In the genomic region with DNA sequence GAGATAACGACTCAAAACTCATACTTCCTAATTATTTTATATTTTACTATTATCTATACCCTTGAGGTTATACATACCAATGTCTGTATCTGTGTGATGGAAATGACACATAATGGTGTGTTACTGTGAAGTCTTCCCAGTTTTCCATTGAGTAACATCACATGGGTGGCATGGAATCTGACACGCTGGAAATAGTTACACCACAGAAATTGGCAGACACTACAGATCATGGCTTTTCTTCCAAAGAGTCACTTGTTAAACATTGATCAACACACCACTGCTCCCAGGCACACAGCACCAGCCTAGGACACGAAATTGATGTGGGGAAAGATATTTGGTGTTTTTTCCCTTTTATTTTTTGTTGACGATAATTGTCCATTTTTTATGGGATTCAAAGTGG, we compare ENCODE assay signal across 28 cellular contexts. TPM values are rescaled to one million over a fixed set of nuclear protein-coding genes. Genes with fewer than 3 reads are reported as not detected.
"Had no signal": no experiment of that assay in that cellular context is flagged by ENCODE, and none has a peak within 500 bp of the region (broad histone marks: within the 10 kb centered on the region; RNA-seq: fewer than 3 reads in every experiment).

No MANE protein-coding gene starts in this region.

- H3K27ac ChIP-seq: breast epithelium, foreskin keratinocyte, psoas muscle, vagina had no signal

- H3K27me3 Mint-ChIP-seq: activated CD8-positive, alpha-beta T cell treated with anti-CD3 and anti-CD28 coated beads for 36 hours; activated naive CD4-positive, alpha-beta T cell treated with anti-CD3 and anti-CD28 coated beads, Interleukin-2, amount 50 U/mL, for 24 hours; activated naive CD8-positive, alpha-beta T cell treated with anti-CD3 and anti-CD28 coated beads, Interleukin-2, amount 50 U/mL, for 24 hours; stimulated activated naive CD8-positive, alpha-beta T cell treated with anti-CD3 and anti-CD28 coated beads, Interleukin-15, amount 100 ng/mL, for 72 hours had no signal

- H3K27ac Mint-ChIP-seq: activated CD8-positive, alpha-beta T cell treated with anti-CD3 and anti-CD28 coated beads for 36 hours; activated naive CD4-positive, alpha-beta T cell treated with anti-CD3 and anti-CD28 coated beads, Interleukin-2, amount 50 U/mL, for 24 hours; activated naive CD8-positive, alpha-beta T cell treated with anti-CD3 and anti-CD28 coated beads, Interleukin-2, amount 50 U/mL, for 24 hours; activated T-helper 2 cell treated with anti-CD3 and anti-CD28 coated beads, Interferon-gamma antibody, Interleukin-2, Interleukin-4, amounts not matched to agents 10 μg/mL and 5 μg/mL and 100 μg/mL, durations not matched to agents 14 hours and 24 hours and 36 hours; mesothelial cell of epicardium; stimulated activated memory B cell treated with anti-CD40 and anti-IgM and Interleukin-4, amounts not matched to agents 10 μg/mL and 1 μg/mL and 100 μg/mL, for 72 hours; WTC11 had no signal

- DNase-seq: activated CD4-positive, alpha-beta T cell treated with anti-CD3 and anti-CD28 coated beads, Interleukin-2, amount 50 U/mL, for 1 hour; activated CD8-positive, alpha-beta T cell treated with anti-CD3 and anti-CD28 coated beads for 36 hours; activated naive CD8-positive, alpha-beta T cell treated with anti-CD3 and anti-CD28 coated beads, Interleukin-2, amount 50 U/mL, for 24 hours; activated T-cell treated with anti-CD3 and anti-CD28 coated beads, Interleukin-2, amount 50 U/mL, for 48 hours; effector CD8-positive, alpha-beta T cell; foreskin keratinocyte; heart right ventricle; left ventricle myocardium superior; naive B cell; psoas muscle; stimulated activated CD4-positive, alpha-beta T cell treated with anti-CD3 and anti-CD28 coated beads, Interleukin-1b, Interleukin-23, amount 100 ng/mL, for 48 hours; stimulated activated CD4-positive, alpha-beta T cell treated with anti-CD3 and anti-CD28 coated beads, Interleukin-4, amount 100 ng/mL, for 4 hours; stimulated activated CD8-positive, alpha-beta memory T cell treated with anti-CD3 and anti-CD28 coated beads, Interleukin-4, amount 100 ng/mL, for 48 hours; stimulated activated naive CD8-positive, alpha-beta T cell treated with anti-CD3 and anti-CD28 coated beads, Interleukin-15, amount 100 ng/mL, for 72 hours; substantia nigra; T-helper 2 cell; upper lobe of left lung had no signal

- H3K9me3 ChIP-seq: breast epithelium, heart right ventricle, psoas muscle, upper lobe of left lung, vagina had no signal

- H3K36me3 Mint-ChIP-seq: activated naive CD4-positive, alpha-beta T cell treated with anti-CD3 and anti-CD28 coated beads, Interleukin-2, amount 50 U/mL, for 24 hours; mesothelial cell of epicardium; naive B cell; stimulated activated memory B cell treated with anti-CD40 and anti-IgM and Interleukin-4, amounts not matched to agents 10 μg/mL and 1 μg/mL and 100 μg/mL, for 72 hours; WTC11 had no signal

- H3K9me3 Mint-ChIP-seq: activated CD8-positive, alpha-beta T cell treated with anti-CD3 and anti-CD28 coated beads for 36 hours; activated naive CD4-positive, alpha-beta T cell treated with anti-CD3 and anti-CD28 coated beads, Interleukin-2, amount 50 U/mL, for 24 hours; activated naive CD8-positive, alpha-beta T cell treated with anti-CD3 and anti-CD28 coated beads, Interleukin-2, amount 50 U/mL, for 24 hours; activated T-helper 2 cell treated with anti-CD3 and anti-CD28 coated beads, Interferon-gamma antibody, Interleukin-2, Interleukin-4, amounts not matched to agents 10 μg/mL and 5 μg/mL and 100 μg/mL, durations not matched to agents 14 hours and 24 hours and 36 hours; central memory CD8-positive, alpha-beta T cell; mesothelial cell of epicardium; naive B cell; stimulated activated memory B cell treated with anti-CD40 and anti-IgM and Interleukin-4, amounts not matched to agents 10 μg/mL and 1 μg/mL and 100 μg/mL, for 72 hours; stimulated activated naive CD8-positive, alpha-beta T cell treated with anti-CD3 and anti-CD28 coated beads, Interleukin-15, amount 100 ng/mL, for 72 hours; WTC11 had no signal

- ATAC-seq: activated CD8-positive, alpha-beta T cell treated with anti-CD3 and anti-CD28 coated beads for 36 hours; activated naive CD8-positive, alpha-beta T cell treated with anti-CD3 and anti-CD28 coated beads, Interleukin-2, amount 50 U/mL, for 24 hours; foreskin keratinocyte; left ventricle myocardium superior; psoas muscle; stimulated activated memory B cell treated with anti-CD40 and anti-IgM and Interleukin-4, amounts not matched to agents 10 μg/mL and 1 μg/mL and 100 μg/mL, for 72 hours; stimulated activated naive CD8-positive, alpha-beta T cell treated with anti-CD3 and anti-CD28 coated beads, Interleukin-15, amount 100 ng/mL, for 72 hours; WTC11 had no signal

- H3K4me1 Mint-ChIP-seq: central memory CD8-positive, alpha-beta T cell; stimulated activated memory B cell treated with anti-CD40 and anti-IgM and Interleukin-4, amounts not matched to agents 10 μg/mL and 1 μg/mL and 100 μg/mL, for 72 hours had no signal

- H3K4me3 ChIP-seq: breast epithelium, heart right ventricle, psoas muscle, smooth muscle cell, upper lobe of left lung, vagina had no signal

- H3K9ac ChIP-seq: parathyroid adenoma had no signal

- H3K4me1 ChIP-seq: breast epithelium, foreskin keratinocyte, parathyroid adenoma, psoas muscle had no signal

- H2AFZ ChIP-seq: parathyroid adenoma had no signal

- H3K36me3 ChIP-seq: breast epithelium, heart right ventricle, upper lobe of left lung, vagina had no signal

- H3K4me3 Mint-ChIP-seq: activated CD8-positive, alpha-beta T cell treated with anti-CD3 and anti-CD28 coated beads for 36 hours; activated naive CD4-positive, alpha-beta T cell treated with anti-CD3 and anti-CD28 coated beads, Interleukin-2, amount 50 U/mL, for 24 hours; activated naive CD8-positive, alpha-beta T cell treated with anti-CD3 and anti-CD28 coated beads, Interleukin-2, amount 50 U/mL, for 24 hours; central memory CD8-positive, alpha-beta T cell; mesothelial cell of epicardium; naive B cell; stimulated activated memory B cell treated with anti-CD40 and anti-IgM and Interleukin-4, amounts not matched to agents 10 μg/mL and 1 μg/mL and 100 μg/mL, for 72 hours; stimulated activated naive CD8-positive, alpha-beta T cell treated with anti-CD3 and anti-CD28 coated beads, Interleukin-15, amount 100 ng/mL, for 72 hours; WTC11 had no signal

- H3K79me2 ChIP-seq: parathyroid adenoma had no signal

- H3K27me3 ChIP-seq: breast epithelium, foreskin keratinocyte, upper lobe of left lung, vagina had no signal

RNA-seq across cellular contexts. Expression of a gene that starts 33.0 kb away (rescaled TPM):
- total RNA-seq: activated T-helper 2 cell treated with anti-CD3 and anti-CD28 coated beads, Interferon-gamma antibody, Interleukin-2, Interleukin-4, amounts not matched to agents 10 μg/mL and 5 μg/mL and 100 μg/mL, durations not matched to agents 14 hours and 24 hours and 36 hours; foreskin keratinocyte; smooth muscle cell had no signal
- polyA plus RNA-seq: neural cell had no signal

RNA-seq across cellular contexts. Expression of a gene that starts 42.7 kb away (rescaled TPM):
- polyA plus RNA-seq: neural cell had no signal
